Comparison of ENCODE assay signal across 8 cellular contexts in genomic region chr18:58615150-58616132, GRCh38.
DNase-seq lines count a peak whose midpoint lies in the region; ATAC-seq and TF ChIP-seq lines count a peak whose summit lies in the region.

No MANE protein-coding gene starts in this region.

- peak overlapping the region; percentile 65 for H3K27ac Mint-ChIP-seq in stimulated activated memory B cell treated with anti-CD40 and anti-IgM and Interleukin-4, amounts not matched to agents 10 μg/mL and 1 μg/mL and 100 μg/mL, for 72 hours

- TF ChIP-seq POLR2A in GM18505 (IDR thresholded peaks at IDR 0.05; ENCODE audit: borderline replicate concordance, extremely low read depth, insufficient read depth, insufficient read length): no peak

- DNase-seq in T-helper 2 cell: peak in 4 of 5 experiments; percentile 30 to 97 (median 48)
- DNase-seq in effector CD4-positive, alpha-beta T cell: peak; percentile 19
- DNase-seq in NCI-H69 (lab: John Stamatoyannopoulos, UW): no peak
- DNase-seq in superior temporal gyrus (ENCODE audit: extremely low spot score): no peak
- DNase-seq in NCI-H1694 (lab: John Stamatoyannopoulos, UW): no peak

- peaks cover 46% of the 10 kb centered on the region for H3K4me1 Mint-ChIP-seq in stimulated activated memory B cell treated with anti-CD40 and anti-IgM and Interleukin-4, amounts not matched to agents 10 μg/mL and 1 μg/mL and 100 μg/mL, for 72 hours

- no peak overlapping the region for H3K4me3 Mint-ChIP-seq in stimulated activated memory B cell treated with anti-CD40 and anti-IgM and Interleukin-4, amounts not matched to agents 10 μg/mL and 1 μg/mL and 100 μg/mL, for 72 hours

- H3K27me3 Mint-ChIP-seq in stimulated activated memory B cell treated with anti-CD40 and anti-IgM and Interleukin-4, amounts not matched to agents 10 μg/mL and 1 μg/mL and 100 μg/mL, for 72 hours: no peaks in the 10 kb centered on the region

- no peaks in the 10 kb centered on the region for H3K9me3 Mint-ChIP-seq in stimulated activated memory B cell treated with anti-CD40 and anti-IgM and Interleukin-4, amounts not matched to agents 10 μg/mL and 1 μg/mL and 100 μg/mL, for 72 hours

- no peaks in the 10 kb centered on the region for H3K36me3 Mint-ChIP-seq in stimulated activated memory B cell treated with anti-CD40 and anti-IgM and Interleukin-4, amounts not matched to agents 10 μg/mL and 1 μg/mL and 100 μg/mL, for 72 hours

- ATAC-seq in GM18505 (IDR thresholded peaks at IDR 0.05; ENCODE audit: unreplicated experiment) (peak; percentile 63), HG02610 (IDR thresholded peaks at IDR 0.05; ENCODE audit: unreplicated experiment) (peak; percentile 92)
- peak; percentile 79 for ATAC-seq in stimulated activated memory B cell treated with anti-CD40 and anti-IgM and Interleukin-4, amounts not matched to agents 10 μg/mL and 1 μg/mL and 100 μg/mL, for 72 hours

Comparison
In these comparisons a context has a peak if more than half of its experiments do, and no peak if none do; other contexts are left out.
1. DNase-seq: peak in T-helper 2 cell (4 of 5) and effector CD4-positive, alpha-beta T cell (single experiment); none in NCI-H69 (single experiment), superior temporal gyrus (single experiment) and NCI-H1694 (single experiment).
2. Peak in every context shown above with its lines, with median percentiles within 50 percentile points of each other: ATAC-seq.